In genomic region chrX:129845616-129846190, GRCh38 we compare ENCODE assay signal across 15 cellular contexts.
"Had no signal": no experiment of that assay in that cellular context is flagged by ENCODE, and none has a peak within 500 bp of the region (broad histone marks: within the 10 kb centered on the region; RNA-seq: fewer than 3 reads in every experiment).

No MANE protein-coding gene starts in this region.

- H3K4me3 Mint-ChIP-seq: activated CD4-positive, alpha-beta memory T cell treated with anti-CD3 and anti-CD28 coated beads, Interleukin-2, amount 10 ng/mL, durations not matched to agents 7 days and 5 days; activated CD4-positive, alpha-beta T cell treated with anti-CD3 and anti-CD28 coated beads for 36 hours; activated naive CD8-positive, alpha-beta T cell treated with anti-CD3 and anti-CD28 coated beads, Interleukin-2, amount 50 U/mL, for 24 hours; mesothelial cell of epicardium; stimulated activated effector memory CD8-positive, alpha-beta T cell treated with anti-CD3 and anti-CD28 coated beads, Interleukin-12 subunit alpha, Interleukin-12 subunit beta, amount 100 ng/mL, for 72 hours; T-cell had no signal

- H3K27me3 Mint-ChIP-seq: activated CD4-positive, alpha-beta T cell treated with anti-CD3 and anti-CD28 coated beads for 36 hours; activated naive CD8-positive, alpha-beta T cell treated with anti-CD3 and anti-CD28 coated beads, Interleukin-2, amount 50 U/mL, for 24 hours had no signal

- DNase-seq: activated CD4-positive, alpha-beta memory T cell treated with anti-CD3 and anti-CD28 coated beads, Interleukin-2, amount 10 ng/mL, durations not matched to agents 7 days and 5 days; activated CD4-positive, alpha-beta T cell treated with anti-CD3 and anti-CD28 coated beads for 36 hours; activated naive CD8-positive, alpha-beta T cell treated with anti-CD3 and anti-CD28 coated beads, Interleukin-2, amount 50 U/mL, for 24 hours; caudate nucleus; cortex of kidney; effector CD8-positive, alpha-beta T cell; kidney; T-cell; T1000; transverse colon; WERI-Rb-1 had no signal

- ATAC-seq: activated CD4-positive, alpha-beta T cell treated with anti-CD3 and anti-CD28 coated beads for 36 hours; activated naive CD8-positive, alpha-beta T cell treated with anti-CD3 and anti-CD28 coated beads, Interleukin-2, amount 50 U/mL, for 24 hours; stimulated activated effector memory CD8-positive, alpha-beta T cell treated with anti-CD3 and anti-CD28 coated beads, Interleukin-12 subunit alpha, Interleukin-12 subunit beta, amount 100 ng/mL, for 72 hours; T-cell had no signal

- H3K4me3 ChIP-seq: hepatocyte, skin epidermis, transverse colon had no signal

- H2AFZ ChIP-seq: hepatocyte had no signal

- H3K36me3 Mint-ChIP-seq: mesothelial cell of epicardium, T-cell had no signal

- H3K9me3 Mint-ChIP-seq: activated CD4-positive, alpha-beta memory T cell treated with anti-CD3 and anti-CD28 coated beads, Interleukin-2, amount 10 ng/mL, durations not matched to agents 7 days and 5 days; activated naive CD8-positive, alpha-beta T cell treated with anti-CD3 and anti-CD28 coated beads, Interleukin-2, amount 50 U/mL, for 24 hours; stimulated activated effector memory CD8-positive, alpha-beta T cell treated with anti-CD3 and anti-CD28 coated beads, Interleukin-12 subunit alpha, Interleukin-12 subunit beta, amount 100 ng/mL, for 72 hours; T-cell had no signal

- H3K27ac Mint-ChIP-seq: activated CD4-positive, alpha-beta memory T cell treated with anti-CD3 and anti-CD28 coated beads, Interleukin-2, amount 10 ng/mL, durations not matched to agents 7 days and 5 days; activated CD4-positive, alpha-beta T cell treated with anti-CD3 and anti-CD28 coated beads for 36 hours; activated naive CD8-positive, alpha-beta T cell treated with anti-CD3 and anti-CD28 coated beads, Interleukin-2, amount 50 U/mL, for 24 hours; mesothelial cell of epicardium; stimulated activated effector memory CD8-positive, alpha-beta T cell treated with anti-CD3 and anti-CD28 coated beads, Interleukin-12 subunit alpha, Interleukin-12 subunit beta, amount 100 ng/mL, for 72 hours; T-cell had no signal

- H3K27me3 ChIP-seq: hepatocyte, transverse colon had no signal

- FAIRE-seq: kidney had no signal

- H3K36me3 ChIP-seq: transverse colon had no signal

- H3K9me3 ChIP-seq: transverse colon had no signal

- H3K4me2 ChIP-seq: hepatocyte had no signal

- H3K27ac ChIP-seq: hepatocyte, skin epidermis, transverse colon, WERI-Rb-1 had no signal
